In genomic region chr19:15448778-15449619, GRCh38 we compare ENCODE assay signal across 8 cellular contexts. TPM values are rescaled to one million over a fixed set of nuclear protein-coding genes. Genes with fewer than 3 reads are reported as not detected.
DNase-seq lines count a peak whose midpoint lies in the region; ATAC-seq and TF ChIP-seq lines count a peak whose summit lies in the region.

No MANE protein-coding gene starts in this region.

- H3K27me3 ChIP-seq in MG63, result no peaks in the 10 kb centered on the region; the same call in 1 of the 2 replicates
- peaks cover 14% of the 10 kb centered on the region for H3K27me3 ChIP-seq in neural cell (ENCODE audit: insufficient read depth, low read depth, low read length)

- H3K79me2 ChIP-seq in neural cell (replicated peaks; ENCODE audit: insufficient read depth, low read length), result peaks cover 3% of the 10 kb centered on the region

- DNase-seq in NCI-H82 (lab: John Stamatoyannopoulos, UW), result peak; percentile 57
- DNase-seq in NCI-H82 treated with DMSO at 0.1 percent for 48 hours (lab: John Stamatoyannopoulos, UW; ENCODE audit: unreplicated experiment), result no peak
- DNase-seq in MG63, result no peak
- no peak for DNase-seq in coronary artery (ENCODE audit: low spot score)
- DNase-seq in midbrain (lab: John Stamatoyannopoulos, UW), result no peak
- no peak for DNase-seq in NCI-H510A (lab: John Stamatoyannopoulos, UW)

- no peaks in the 10 kb centered on the region for H3K36me3 ChIP-seq in MG63
- H3K36me3 ChIP-seq in neural cell (ENCODE audit: insufficient read depth, low read length), result no peaks in the 10 kb centered on the region

- peak overlapping the region; percentile 78 to 93 for H3K27ac ChIP-seq in coronary artery
- peak overlapping the region; percentile 32 for H3K27ac ChIP-seq in neural cell (ENCODE audit: low read length)

- no peak for TF ChIP-seq EP300 in neural cell (conservative IDR thresholded peaks at IDR 0.05; ENCODE audit: poor library complexity, severe bottlenecking)

- H3F3A ChIP-seq in neural cell (ENCODE audit: insufficient read depth, low read length, poor library complexity, severe bottlenecking), result peaks cover 8% of the 10 kb centered on the region

- H4K20me1 ChIP-seq in neural cell (ENCODE audit: insufficient read depth), result no peaks in the 10 kb centered on the region

- peak overlapping the region; percentile 60 for H2AFZ ChIP-seq in neural cell (ENCODE audit: low read depth, low read length)

- H3K4me2 ChIP-seq in neural cell (ENCODE audit: low read length), result peak overlapping the region; percentile 80

- H3K9me3 ChIP-seq in MG63 (no peaks in the 10 kb centered on the region), neural cell (ENCODE audit: low read length) (no peaks in the 10 kb centered on the region)

- no peak for ATAC-seq in HG02973 (IDR thresholded peaks at IDR 0.05; ENCODE audit: unreplicated experiment)

- no peak for TF ChIP-seq RAD21 in neural cell (conservative IDR thresholded peaks at IDR 0.05)

- peak overlapping the region; percentile 82 for H3K9ac ChIP-seq in neural cell (ENCODE audit: low read length)

- no peak for TF ChIP-seq CTCF in coronary artery (IDR thresholded peaks at IDR 0.05)
- peak; percentile 13 for TF ChIP-seq CTCF in neural cell (IDR thresholded peaks at IDR 0.05; ENCODE audit: poor library complexity, severe bottlenecking)

- H3K4me3 ChIP-seq in MG63 (peak overlapping the region; percentile 38), coronary artery (peak overlapping the region; percentile 83), neural cell (ENCODE audit: low read length) (peak overlapping the region; percentile 95)

- no peaks in the 10 kb centered on the region for H3K9me2 ChIP-seq in neural cell (ENCODE audit: insufficient read depth, low read length)

TF ChIP-seq in neural cell, 6 proteins besides CTCF, POLR2A, EP300 and RAD21:
- TF ChIP-seq MXI1 (conservative IDR thresholded peaks at IDR 0.05; ENCODE audit: poor library complexity, severe bottlenecking), result peak; percentile 31
- no peak for TF ChIP-seq POLR2AphosphoS5 (IDR thresholded peaks at IDR 0.05)
TF ChIP-seq in neural cell: peak in this region for 1.

RNA-seq across cellular contexts. Expression of gene WIZ, which starts 0.8 kb away (rescaled TPM):
- 18.0 and 24.3 TPM in 2 replicates for total RNA-seq in MG63 (2014; rRNA removed; shearing (Covaris generic); ENCODE audit: low replicate concordance)
- polyA plus RNA-seq in neural cell, result 13.0 and 19.6 TPM in 2 replicates
- polyA minus RNA-seq in neural cell, result 26.8 and 29.4 TPM in 2 replicates

RNA-seq across cellular contexts. Expression of gene RASAL3, which starts 15.3 kb away (rescaled TPM):
- total RNA-seq in MG63 (2014; rRNA removed; shearing (Covaris generic); ENCODE audit: low replicate concordance), result 0.25 TPM in 1 of 2 replicates, not detected in the other
- polyA plus RNA-seq in neural cell, result 1.1 TPM in 1 of 2 replicates, not detected in the other
- not detected in 2 replicates for polyA minus RNA-seq in neural cell

RNA-seq across cellular contexts. Expression of gene AKAP8L, which starts 30.2 kb away (rescaled TPM):
- 83.8 and 108 TPM in 2 replicates for total RNA-seq in MG63 (2014; rRNA removed; shearing (Covaris generic); ENCODE audit: low replicate concordance)
- 280 and 281 TPM in 2 replicates for polyA plus RNA-seq in neural cell
- polyA minus RNA-seq in neural cell, result 133 and 143 TPM in 2 replicates

RNA-seq across cellular contexts. Expression of gene PGLYRP2, which starts 30.3 kb away (rescaled TPM):
- not detected in 2 replicates for total RNA-seq in MG63 (2014; rRNA removed; shearing (Covaris generic); ENCODE audit: low replicate concordance)
- polyA plus RNA-seq in neural cell, result not detected in 2 replicates
- not detected in 2 replicates for polyA minus RNA-seq in neural cell

RNA-seq across cellular contexts. Expression of gene CYP4F22, which starts 59.3 kb away (rescaled TPM):
- total RNA-seq in MG63 (2014; rRNA removed; shearing (Covaris generic); ENCODE audit: low replicate concordance), result 0.23 TPM in 1 of 2 replicates, not detected in the other
- not detected in 2 replicates for polyA plus RNA-seq in neural cell
- polyA minus RNA-seq in neural cell, result not detected in 2 replicates

Comparison
In these comparisons a context has a peak if more than half of its experiments do, and no peak if none do; other contexts are left out.
1. H3K4me3 ChIP-seq: peak in every context shown above with its lines; median percentile 95 in neural cell; 83 in coronary artery; 38 in MG63.